ENCODE assay signal across 8 cellular contexts in genomic region chr20:57628651-57629308, GRCh38. TPM values are rescaled to one million over a fixed set of nuclear protein-coding genes. Genes with fewer than 3 reads are reported as not detected.
A peak's percentile ranks its signal among the peaks of the same experiment; 100 is the strongest.
DNase-seq lines count a peak whose midpoint lies in the region; ATAC-seq and TF ChIP-seq lines count a peak whose summit lies in the region.
"Not testable (repeated sequence)": the region's sequence is repeated elsewhere in the genome, so short reads cannot be mapped to it uniquely, and the experiment has no call there.
"Had no signal": no experiment of that assay in that cellular context is flagged by ENCODE, and none has a peak within 500 bp of the region (broad histone marks: within the 10 kb centered on the region; RNA-seq: fewer than 3 reads in every experiment).

No MANE protein-coding gene starts in this region.

- H3K4me1 Mint-ChIP-seq in T-helper 17 cell: peaks cover 28% of the 10 kb centered on the region
- H3K4me1 Mint-ChIP-seq in activated naive CD4-positive, alpha-beta T cell treated with anti-CD3 and anti-CD28 coated beads, Interleukin-2, amount 10 ng/mL, durations not matched to agents 7 days and 5 days: peaks cover 81% of the 10 kb centered on the region
- peaks cover 52% of the 10 kb centered on the region for H3K4me1 Mint-ChIP-seq in stimulated activated naive CD8-positive, alpha-beta T cell treated with anti-CD3 and anti-CD28 coated beads, Interleukin-15, Interleukin-2, amounts not matched to agents 100 ng/mL and 50 ng/mL, for 24 hours (ENCODE audit: low read depth)

- H3K4me3 Mint-ChIP-seq in T-helper 17 cell: peak overlapping the region; percentile 83
- peak overlapping the region; percentile 53 for H3K4me3 Mint-ChIP-seq in activated naive CD4-positive, alpha-beta T cell treated with anti-CD3 and anti-CD28 coated beads, Interleukin-2, amount 10 ng/mL, durations not matched to agents 7 days and 5 days
- H3K4me3 Mint-ChIP-seq in stimulated activated naive CD8-positive, alpha-beta T cell treated with anti-CD3 and anti-CD28 coated beads, Interleukin-15, Interleukin-2, amounts not matched to agents 100 ng/mL and 50 ng/mL, for 24 hours: peak overlapping the region; percentile 90

- peak overlapping the region; percentile 90 for H3K27ac Mint-ChIP-seq in T-helper 17 cell
- peak overlapping the region; percentile 97 for H3K27ac Mint-ChIP-seq in activated naive CD4-positive, alpha-beta T cell treated with anti-CD3 and anti-CD28 coated beads, Interleukin-2, amount 10 ng/mL, durations not matched to agents 7 days and 5 days
- peak overlapping the region; percentile 97 for H3K27ac Mint-ChIP-seq in stimulated activated naive CD8-positive, alpha-beta T cell treated with anti-CD3 and anti-CD28 coated beads, Interleukin-15, Interleukin-2, amounts not matched to agents 100 ng/mL and 50 ng/mL, for 24 hours

- WGBS in GM23248 (ENCODE audit: low coverage in 1 of 2, low lambda C conversion rate in 2 of 2, missing lambda C conversion rate in 2 of 2), 2 experiments: 44 to 49% methylated on average over 17 to 30 of the region's 31 CpGs

- TF ChIP-seq CTCF in osteoblast (IDR thresholded peaks at IDR 0.05; ENCODE audit: extremely low read depth, low read depth, low read length): not testable (repeated sequence)

- CTCF ChIA-PET in activated naive CD4-positive, alpha-beta T cell treated with anti-CD3 and anti-CD28 coated beads, Interleukin-2, amount 10 ng/mL, durations not matched to agents 7 days and 5 days (lab: Charles Lee): interaction anchor here (1.0 to 2.6 kb wide), 6 partner anchors 9 to 551 kb away, joined by 3 to 16 read pairs (median 3); partner anchors contain the start of gene ZBP1

- peak overlapping the region; percentile 44 for H3K27ac ChIP-seq in GM23248
- H3K27ac ChIP-seq in effector memory CD4-positive, alpha-beta T cell (ENCODE audit: insufficient read depth, low read length, poor library complexity, severe bottlenecking): peak overlapping the region; percentile 78
- peak overlapping the region; percentile 65 for H3K27ac ChIP-seq in layer of hippocampus (ENCODE audit: low read depth, low read length)
- H3K27ac ChIP-seq in osteoblast (ENCODE audit: low read depth, low read length): not testable (repeated sequence)

- peak overlapping the region; percentile 36 for H3K9ac ChIP-seq in GM23248

- H3K79me2 ChIP-seq in GM23248 (ENCODE audit: insufficient read depth); osteoblast (ENCODE audit: insufficient read depth, low read length): not testable (repeated sequence)

- not testable (repeated sequence) for H3K9me2 ChIP-seq in GM23248 (ENCODE audit: insufficient read depth)

- DNase-seq in GM23248; T-helper 17 cell; activated naive CD4-positive, alpha-beta T cell treated with anti-CD3 and anti-CD28 coated beads, Interleukin-2, amount 10 ng/mL, durations not matched to agents 7 days and 5 days; effector memory CD4-positive, alpha-beta T cell; osteoblast (ENCODE audit: insufficient read length, low spot score, missing footprints): not testable (repeated sequence)

- not testable (repeated sequence) for H3F3A ChIP-seq in GM23248 (ENCODE audit: insufficient read depth)

- H3K9me3 ChIP-seq in GM23248 (ENCODE audit: low read depth); T-helper 17 cell (ENCODE audit: control insufficient read depth, low read length, poor library complexity, severe bottlenecking); effector memory CD4-positive, alpha-beta T cell (ENCODE audit: control insufficient read depth, low read length); osteoblast (ENCODE audit: low read depth, low read length): not testable (repeated sequence)

- 0 out of 2 replicates have a peak overlapping the region, but pooled peaks have one; percentile 11 for H3K4me3 ChIP-seq in GM23248
- H3K4me3 ChIP-seq in effector memory CD4-positive, alpha-beta T cell (ENCODE audit: insufficient read depth, low read depth, low read length, poor library complexity, severe bottlenecking); osteoblast (ENCODE audit: insufficient read depth, low read length): not testable (repeated sequence)

- H3K4me1 ChIP-seq in GM23248 (ENCODE audit: insufficient read depth): peaks cover 11% of the 10 kb centered on the region
- H3K4me1 ChIP-seq in effector memory CD4-positive, alpha-beta T cell (ENCODE audit: control insufficient read depth, insufficient read depth, low read length, poor library complexity, severe bottlenecking): peaks cover 11% of the 10 kb centered on the region
- not testable (repeated sequence) for H3K4me1 ChIP-seq in osteoblast (ENCODE audit: insufficient read depth, low read length)

- H3K27me3 Mint-ChIP-seq in T-helper 17 cell; stimulated activated naive CD8-positive, alpha-beta T cell treated with anti-CD3 and anti-CD28 coated beads, Interleukin-15, Interleukin-2, amounts not matched to agents 100 ng/mL and 50 ng/mL, for 24 hours: not testable (repeated sequence)
- H3K27me3 Mint-ChIP-seq in activated naive CD4-positive, alpha-beta T cell treated with anti-CD3 and anti-CD28 coated beads, Interleukin-2, amount 10 ng/mL, durations not matched to agents 7 days and 5 days: peaks cover 45% of the 10 kb centered on the region

- in situ Hi-C loops in GM23248 (cut with MboI): not testable (repeated sequence)

- ATAC-seq in T-helper 17 cell: not testable (repeated sequence)

- not testable (repeated sequence) for H3K36me3 Mint-ChIP-seq in T-helper 17 cell (ENCODE audit: low read depth)
- H3K36me3 Mint-ChIP-seq in activated naive CD4-positive, alpha-beta T cell treated with anti-CD3 and anti-CD28 coated beads, Interleukin-2, amount 10 ng/mL, durations not matched to agents 7 days and 5 days: peaks cover 49% of the 10 kb centered on the region
- H3K36me3 Mint-ChIP-seq in stimulated activated naive CD8-positive, alpha-beta T cell treated with anti-CD3 and anti-CD28 coated beads, Interleukin-15, Interleukin-2, amounts not matched to agents 100 ng/mL and 50 ng/mL, for 24 hours (ENCODE audit: low read depth): peaks cover 10% of the 10 kb centered on the region

- H3K4me2 ChIP-seq in GM23248 (ENCODE audit: unreplicated experiment) (peak overlapping the region; percentile 72), osteoblast (ENCODE audit: insufficient read depth, low read length) (peak overlapping the region; percentile 1)

- H3K36me3 ChIP-seq in GM23248 (ENCODE audit: low read depth); effector memory CD4-positive, alpha-beta T cell (ENCODE audit: control insufficient read depth, insufficient read depth, low read length); osteoblast (ENCODE audit: insufficient read depth, low read length): not testable (repeated sequence)

- H4K20me1 ChIP-seq in GM23248 (ENCODE audit: insufficient read depth); osteoblast (ENCODE audit: insufficient read depth, low read length): not testable (repeated sequence)

- peaks cover 34% of the 10 kb centered on the region for H3K9me3 Mint-ChIP-seq in activated naive CD4-positive, alpha-beta T cell treated with anti-CD3 and anti-CD28 coated beads, Interleukin-2, amount 10 ng/mL, durations not matched to agents 7 days and 5 days
- H3K9me3 Mint-ChIP-seq in stimulated activated naive CD8-positive, alpha-beta T cell treated with anti-CD3 and anti-CD28 coated beads, Interleukin-15, Interleukin-2, amounts not matched to agents 100 ng/mL and 50 ng/mL, for 24 hours: peaks cover 12% of the 10 kb centered on the region

- H2AFZ ChIP-seq in GM23248 (peak overlapping the region; percentile 89), osteoblast (ENCODE audit: low read length) (peak overlapping the region; percentile 58)

- H3K27me3 ChIP-seq in GM23248 (replicated peaks; ENCODE audit: insufficient read depth); effector memory CD4-positive, alpha-beta T cell (replicated peaks; ENCODE audit: control insufficient read depth, insufficient read depth, low read length, poor library complexity, severe bottlenecking); layer of hippocampus (ENCODE audit: control insufficient read depth, insufficient read depth, low read length); osteoblast (ENCODE audit: insufficient read depth, low read length): not testable (repeated sequence)

RNA-seq across cellular contexts. Expression of gene ZBP1, which starts 8.6 kb away (rescaled TPM):
- not detected in 2 replicates for total RNA-seq in GM23248 (2014; rRNA removed; shearing (Covaris generic))
- not detected in 2 replicates for polyA plus RNA-seq in GM23248 (2016; fragmentation: Nextera tagmentation; extraction: Ambion mirVana)
- total RNA-seq in T-helper 17 cell: 10 to 100 TPM; 38.6 to 41.0 TPM
- not detected in 2 replicates for total RNA-seq in osteoblast
- total RNA-seq: renal cortical epithelial cell had no signal

Comparison
In these comparisons a context has a peak if more than half of its experiments do, and no peak if none do; other contexts are left out.
1. RNA of gene ZBP1, which starts 8.6 kb away (total RNA-seq): 38.6 to 41.0 TPM in T-helper 17 cell; not detected in GM23248 and not detected in osteoblast; every median in the first group is over 10 times any median in the second.
2. Peak in every context shown above with its lines, with median percentiles within 50 percentile points of each other: H3K27ac Mint-ChIP-seq and H3K4me3 Mint-ChIP-seq.